27 cellular contexts compared by ENCODE assay signal in the genomic region with DNA sequence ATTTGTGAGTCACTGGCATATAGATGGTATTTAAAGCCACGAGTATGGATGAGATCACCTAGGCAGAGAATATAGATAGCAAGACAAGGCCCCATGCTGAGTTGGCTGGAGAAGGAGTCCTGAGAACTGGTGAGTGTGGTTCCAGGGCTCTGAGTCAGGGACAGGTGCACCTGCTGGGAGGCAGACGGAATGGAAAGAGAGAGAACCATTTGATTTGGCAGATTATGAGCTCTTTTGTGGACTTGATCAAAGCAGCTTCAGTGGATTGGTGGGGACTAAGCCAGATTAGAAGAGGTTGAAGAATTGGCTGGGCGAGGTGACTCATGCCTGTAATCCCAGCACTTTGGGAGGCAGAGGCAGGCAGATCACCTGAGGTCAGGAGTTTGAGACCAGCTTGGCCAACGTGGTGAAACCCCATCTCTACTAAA. TPM values are rescaled to one million over a fixed set of nuclear protein-coding genes. Genes with fewer than 3 reads are reported as not detected.
DNase-seq lines count a peak whose midpoint lies in the region; ATAC-seq, FAIRE-seq and TF ChIP-seq lines count a peak whose summit lies in the region.
"Had no signal": no experiment of that assay in that cellular context is flagged by ENCODE, and none has a peak within 500 bp of the region (broad histone marks: within the 10 kb centered on the region; RNA-seq: fewer than 3 reads in every experiment).

No MANE protein-coding gene starts in this region.

- no peaks in the 10 kb centered on the region for H3K9me3 ChIP-seq in kidney (ENCODE audit: control insufficient read depth in 1 of 2, low read length in 2 of 2)
- H3K9me3 ChIP-seq: Caco-2, heart left ventricle, pancreas, uterus had no signal

- H3K27ac ChIP-seq in foreskin keratinocyte (no peak overlapping the region), kidney (ENCODE audit: low read depth in 2 of 2, low read length in 2 of 2) (no peak overlapping the region)
- H3K27ac ChIP-seq: heart left ventricle, pancreas, uterus had no signal

- no peaks in the 10 kb centered on the region for H3K4me1 ChIP-seq in foreskin keratinocyte
- H3K4me1 ChIP-seq in kidney (ENCODE audit: control insufficient read depth in 1 of 2, insufficient read depth in 1 of 2, low read depth in 1 of 2, low read length in 2 of 2), result peaks cover 0 to 8% of the 10 kb centered on the region in 2 donors
- H3K4me1 ChIP-seq: Caco-2, pancreas, uterus had no signal

- H3K27me3 ChIP-seq in foreskin keratinocyte, result no peaks in the 10 kb centered on the region
- H3K27me3 ChIP-seq: heart left ventricle, pancreas, uterus had no signal

- H3K4me3 ChIP-seq in kidney (ENCODE audit: low read length in 2 of 2), result no peak overlapping the region
- H3K4me3 ChIP-seq: GM12878, heart left ventricle, pancreas, uterus had no signal

- intact Hi-C loops in kidney (cut with DNase I), result no loop called here

- no peak overlapping the region for H3K9ac ChIP-seq in kidney (ENCODE audit: low read length in 2 of 2)

- ATAC-seq in foreskin keratinocyte (peak; percentile 59), GM18909 (IDR thresholded peaks at IDR 0.05; ENCODE audit: poor library complexity, unreplicated experiment) (no peak)
- ATAC-seq: GM12878, HCT116, heart left ventricle, pancreas, sciatic nerve had no signal

- DNase-seq in A172 (ENCODE audit: low spot score), result peak; percentile 64
- DNase-seq in EL, result peak; percentile 6
- peak; percentile 90 for DNase-seq in RCC 7860 (ENCODE audit: low spot score)
- DNase-seq in foreskin keratinocyte, result peak; percentile 59 to 79
- no peak for DNase-seq in kidney
- DNase-seq in HTR-8/SVneo (ENCODE audit: insufficient read length, low spot score), result no peak
- no peak for DNase-seq in cerebellar nuclear complex (lab: John Stamatoyannopoulos, UW)
- DNase-seq: AML-193; Caco-2; effector memory CD4-positive, alpha-beta T cell; GF-D8; naive B cell; NCI-H1694; pancreas; SIG-M5; uterus had no signal

- no peaks in the 10 kb centered on the region for H3K36me3 ChIP-seq in kidney (ENCODE audit: control insufficient read depth in 1 of 2, insufficient read depth in 2 of 2, low read length in 2 of 2)
- H3K36me3 ChIP-seq: heart left ventricle, pancreas, uterus had no signal

- FAIRE-seq in RCC 7860 (lab: Jason Lieb, UNC), result peak; percentile 73
- no peak for FAIRE-seq in kidney (lab: Jason Lieb, UNC)
- FAIRE-seq in HTR-8/SVneo (lab: Jason Lieb, UNC), result no peak
- FAIRE-seq: GM12878, pancreas had no signal

- TF ChIP-seq CTCF in foreskin keratinocyte (conservative IDR thresholded peaks at IDR 0.05) (no peak), kidney (IDR thresholded peaks at IDR 0.05; ENCODE audit: borderline replicate concordance, extremely low read depth, insufficient read depth) (no peak)

RNA-seq across cellular contexts. Expression of a gene that starts 4.3 kb away (rescaled TPM):
- not detected in 2 replicates for total RNA-seq in A172 (2014; rRNA removed; shearing (Covaris generic))
- total RNA-seq in foreskin keratinocyte (not detected in 2 replicates), kidney (not detected)
- polyA plus RNA-seq in foreskin keratinocyte (not detected in 2 replicates), kidney (ENCODE audit: insufficient read depth, low read depth, low replicate concordance) (not detected)
- total RNA-seq: Caco-2; fibroblast of lung; GM12878; heart left ventricle; lung microvascular endothelial cell; M059J; NCI-H460; pancreas; sciatic nerve; T-helper 1 cell treated with Interleukin-12 subunit alpha and Interleukin-12 subunit beta and Interleukin-4 antibody, amounts not matched to agents 30 ng/mL and 1 ng/mL, for 36 hours; uterus had no signal
- polyA plus RNA-seq: adipose tissue, fibroblast of lung, GM12878, heart left ventricle, pancreas had no signal

RNA-seq across cellular contexts. Expression of a gene that starts 7.9 kb away (rescaled TPM):
- 0.45 and 1.7 TPM in 2 replicates for total RNA-seq in A172 (2014; rRNA removed; shearing (Covaris generic))
- total RNA-seq in foreskin keratinocyte (0.27 and 0.56 TPM in 2 replicates), kidney (1.9 TPM)
- polyA plus RNA-seq in foreskin keratinocyte (0.32 and 0.66 TPM in 2 replicates), kidney (ENCODE audit: insufficient read depth, low read depth, low replicate concordance) (3.5 TPM)
- total RNA-seq: T-helper 1 cell treated with Interleukin-12 subunit alpha and Interleukin-12 subunit beta and Interleukin-4 antibody, amounts not matched to agents 30 ng/mL and 1 ng/mL, for 36 hours had no signal

RNA-seq across cellular contexts. Expression of a gene that starts 12.3 kb away (rescaled TPM):
- 0.38 and 1.1 TPM in 2 replicates for total RNA-seq in A172 (2014; rRNA removed; shearing (Covaris generic))
- 0.07 TPM in 1 of 2 replicates, not detected in the other for total RNA-seq in foreskin keratinocyte
- polyA plus RNA-seq in foreskin keratinocyte, result not detected in 2 replicates
- total RNA-seq in kidney, result not detected
- not detected for polyA plus RNA-seq in kidney (ENCODE audit: insufficient read depth, low read depth, low replicate concordance)
- total RNA-seq: fibroblast of lung, heart left ventricle, lung microvascular endothelial cell, sciatic nerve had no signal
- polyA plus RNA-seq: fibroblast of lung, heart left ventricle had no signal

RNA-seq across cellular contexts. Expression of a gene that starts 22.7 kb away (rescaled TPM):
- 151 and 184 TPM in 2 replicates for total RNA-seq in A172 (2014; rRNA removed; shearing (Covaris generic))
- total RNA-seq in foreskin keratinocyte (71.4 and 72.3 TPM in 2 replicates), kidney (74.1 TPM)
- polyA plus RNA-seq in foreskin keratinocyte (88.2 and 90.5 TPM in 2 replicates), kidney (ENCODE audit: insufficient read depth, low read depth, low replicate concordance) (52.7 TPM)

RNA-seq across cellular contexts. Expression of a gene that starts 23.3 kb away (rescaled TPM):
- total RNA-seq in A172 (2014; rRNA removed; shearing (Covaris generic)), result 17.5 and 31.6 TPM in 2 replicates
- total RNA-seq in foreskin keratinocyte (11.9 and 13.3 TPM in 2 replicates), kidney (16.0 TPM)
- polyA plus RNA-seq in foreskin keratinocyte (17.9 and 18.0 TPM in 2 replicates), kidney (ENCODE audit: insufficient read depth, low read depth, low replicate concordance) (18.7 TPM)

Comparison
In these comparisons a context has a peak if more than half of its experiments do, and no peak if none do; other contexts are left out.
1. DNase-seq: peak in A172 (single experiment), EL (single experiment), RCC 7860 (single experiment) and foreskin keratinocyte (2 of 2); none in kidney (single experiment), HTR-8/SVneo (single experiment) and cerebellar nuclear complex (0 of 2).